Comparison of ENCODE assay signal across 16 cellular contexts in the genomic region with DNA sequence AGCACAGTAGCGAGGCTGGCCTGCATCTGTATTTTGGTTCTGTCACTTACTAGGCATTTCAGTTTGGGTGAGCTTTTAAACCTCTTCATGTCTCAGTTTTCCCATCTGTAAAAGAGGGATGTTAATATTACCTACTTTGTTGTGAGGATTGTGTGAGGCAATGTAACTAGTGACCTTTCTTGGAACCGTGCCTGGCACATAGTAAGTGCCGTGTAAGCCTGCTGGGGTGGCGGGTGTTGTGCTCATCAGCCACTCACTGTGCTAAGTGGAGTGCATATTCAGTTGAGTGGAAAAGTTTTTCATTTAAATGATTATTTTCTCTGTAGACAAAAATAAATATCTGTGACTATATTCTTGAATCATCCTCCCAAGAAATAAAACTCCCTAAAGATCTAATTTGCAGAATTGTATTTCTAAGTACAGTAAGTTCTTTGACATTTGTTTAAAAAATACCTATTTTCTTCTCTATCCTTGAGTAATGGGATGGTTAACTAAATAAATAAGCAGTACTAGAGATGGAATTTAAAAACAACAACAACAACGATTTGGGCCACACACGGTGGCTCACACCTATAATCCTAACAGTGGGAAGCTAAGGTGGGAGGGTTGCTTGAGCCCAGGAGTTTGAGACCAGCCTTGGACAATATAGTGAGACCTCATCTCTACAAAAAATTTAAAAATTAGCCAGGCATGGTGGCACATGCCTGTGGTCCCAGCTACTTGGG. TPM values are rescaled to one million over a fixed set of nuclear protein-coding genes. Genes with fewer than 3 reads are reported as not detected.
DNase-seq lines count a peak whose midpoint lies in the region; ATAC-seq, FAIRE-seq and TF ChIP-seq lines count a peak whose summit lies in the region.
"Had no signal": no experiment of that assay in that cellular context is flagged by ENCODE, and none has a peak within 500 bp of the region (broad histone marks: within the 10 kb centered on the region; RNA-seq: fewer than 3 reads in every experiment).

No MANE protein-coding gene starts in this region.

- peaks cover 2% of the 10 kb centered on the region for H3K36me3 Mint-ChIP-seq in astrocyte (ENCODE audit: low read depth, unreplicated experiment)
- peaks cover 20 to 30% of the 10 kb centered on the region in 2 donors for H3K36me3 Mint-ChIP-seq in stimulated activated naive B cell treated with anti-CD40 and anti-IgM and Interleukin-4, amounts not matched to agents 10 μg/mL and 1 μg/mL and 100 μg/mL, for 72 hours

- H3K4me3 ChIP-seq in right atrium auricular region (no peak overlapping the region), astrocyte (ENCODE audit: insufficient read depth, low read depth, low read length) (no peak overlapping the region), coronary artery (no peak overlapping the region)
- H3K4me3 ChIP-seq: suprapubic skin had no signal

- no peaks in the 10 kb centered on the region for H3K9me3 Mint-ChIP-seq in astrocyte (ENCODE audit: unreplicated experiment)
- H3K9me3 Mint-ChIP-seq in stimulated activated naive B cell treated with anti-CD40 and anti-IgM and Interleukin-4, amounts not matched to agents 10 μg/mL and 1 μg/mL and 100 μg/mL, for 72 hours = no peaks in the 10 kb centered on the region
- H3K9me3 Mint-ChIP-seq: CD8-positive, alpha-beta memory T cell had no signal

- TF ChIP-seq CTCF in right atrium auricular region (IDR thresholded peaks at IDR 0.05) (no peak), astrocyte (IDR thresholded peaks at IDR 0.05; ENCODE audit: insufficient read depth, low read depth, low read length) (no peak), coronary artery (IDR thresholded peaks at IDR 0.05) (no peak)

- H3K4me2 ChIP-seq in astrocyte (ENCODE audit: low read length) = no peak overlapping the region
- H3K4me2 ChIP-seq: SK-N-SH had no signal

- no peaks in the 10 kb centered on the region for H3K27me3 Mint-ChIP-seq in astrocyte (ENCODE audit: low read depth, unreplicated experiment)
- no peaks in the 10 kb centered on the region for H3K27me3 Mint-ChIP-seq in stimulated activated naive B cell treated with anti-CD40 and anti-IgM and Interleukin-4, amounts not matched to agents 10 μg/mL and 1 μg/mL and 100 μg/mL, for 72 hours
- H3K27me3 Mint-ChIP-seq: CD8-positive, alpha-beta memory T cell had no signal

- DNase-seq in Right ventricle myocardium inferior (ENCODE audit: missing footprints) (no peak), right atrium auricular region (ENCODE audit: low spot score) (no peak), astrocyte (ENCODE audit: low read depth) (peak; percentile 19), glomerular visceral epithelial cell (ENCODE audit: extremely low spot score) (peak; percentile 5), erythroblast (lab: John Stamatoyannopoulos, UW) (no peak), coronary artery (ENCODE audit: low spot score) (no peak)
- no peak for DNase-seq in stimulated activated naive B cell treated with anti-CD40 and anti-IgM and Interleukin-4, amounts not matched to agents 10 μg/mL and 1 μg/mL and 100 μg/mL, for 72 hours
- DNase-seq: CD8-positive, alpha-beta memory T cell; cortex of kidney; islet precursor cell; midbrain; NCI-H226; stimulated activated CD4-positive, alpha-beta T cell treated with anti-CD3 and anti-CD28 coated beads, Interleukin-4, amount 100 ng/mL, for 1 hour had no signal

- no peak overlapping the region for H3K9ac ChIP-seq in astrocyte (ENCODE audit: low read length)
- H3K9ac ChIP-seq: SK-N-SH had no signal

- H3K27me3 ChIP-seq in right atrium auricular region (no peaks in the 10 kb centered on the region), astrocyte (ENCODE audit: insufficient read depth, low read length) (no peaks in the 10 kb centered on the region)
- H3K27me3 ChIP-seq: suprapubic skin had no signal

- no peak overlapping the region for H3K27ac Mint-ChIP-seq in astrocyte (ENCODE audit: unreplicated experiment)
- peak overlapping the region; percentile 25 for H3K27ac Mint-ChIP-seq in stimulated activated naive B cell treated with anti-CD40 and anti-IgM and Interleukin-4, amounts not matched to agents 10 μg/mL and 1 μg/mL and 100 μg/mL, for 72 hours

- no peaks in the 10 kb centered on the region for H3K9me3 ChIP-seq in right atrium auricular region
- no peaks in the 10 kb centered on the region for H3K9me3 ChIP-seq in astrocyte (ENCODE audit: insufficient read depth, low read depth, low read length)
- H3K9me3 ChIP-seq: SK-N-SH, suprapubic skin had no signal

- no peak overlapping the region for H3K4me3 Mint-ChIP-seq in astrocyte (ENCODE audit: unreplicated experiment)
- H3K4me3 Mint-ChIP-seq in stimulated activated naive B cell treated with anti-CD40 and anti-IgM and Interleukin-4, amounts not matched to agents 10 μg/mL and 1 μg/mL and 100 μg/mL, for 72 hours = no peak overlapping the region
- H3K4me3 Mint-ChIP-seq: CD8-positive, alpha-beta memory T cell had no signal

- FAIRE-seq in astrocyte (lab: Jason Lieb, UNC) = peak; percentile 9

- H3K4me1 ChIP-seq in right atrium auricular region = no peaks in the 10 kb centered on the region
- H3K4me1 ChIP-seq in astrocyte (ENCODE audit: insufficient read depth, low read length) = no peaks in the 10 kb centered on the region
- H3K4me1 ChIP-seq: suprapubic skin had no signal

- H3K4me1 Mint-ChIP-seq in astrocyte (ENCODE audit: low read depth, unreplicated experiment) = peaks cover 3% of the 10 kb centered on the region
- H3K4me1 Mint-ChIP-seq in stimulated activated naive B cell treated with anti-CD40 and anti-IgM and Interleukin-4, amounts not matched to agents 10 μg/mL and 1 μg/mL and 100 μg/mL, for 72 hours = peaks cover 7 to 14% of the 10 kb centered on the region in 2 donors

- no peaks in the 10 kb centered on the region for H4K20me1 ChIP-seq in astrocyte (ENCODE audit: insufficient read depth, low read length)

- H3K36me3 ChIP-seq in right atrium auricular region (no peaks in the 10 kb centered on the region), astrocyte (ENCODE audit: insufficient read depth, low read length) (peaks cover 11% of the 10 kb centered on the region)

- no peak for TF ChIP-seq POLR2A in erythroblast (IDR thresholded peaks at IDR 0.05; ENCODE audit: low read length)

- no peak overlapping the region for H3K27ac ChIP-seq in right atrium auricular region
- no peak overlapping the region for H3K27ac ChIP-seq in astrocyte (ENCODE audit: low read depth, low read length)
- no peak overlapping the region for H3K27ac ChIP-seq in coronary artery
- H3K27ac ChIP-seq: suprapubic skin had no signal

- H3K79me2 ChIP-seq in astrocyte (ENCODE audit: insufficient read depth, low read length) = no peaks in the 10 kb centered on the region

- intact Hi-C loops in Right ventricle myocardium inferior (cut with DNase I) = loop anchor here (5.0 kb wide), 1 partner anchor 34 kb away; no protein-coding TSS in a partner anchor

- ATAC-seq in Right ventricle myocardium inferior (peak; percentile 70), HG02798 (IDR thresholded peaks at IDR 0.05; ENCODE audit: poor library complexity, unreplicated experiment) (no peak)
- no peak for ATAC-seq in stimulated activated naive B cell treated with anti-CD40 and anti-IgM and Interleukin-4, amounts not matched to agents 10 μg/mL and 1 μg/mL and 100 μg/mL, for 72 hours (replicated peaks)

- H2AFZ ChIP-seq in astrocyte (ENCODE audit: low read depth, low read length) = no peak overlapping the region

RNA-seq across cellular contexts. Expression of a gene that starts 56.7 kb away (rescaled TPM):
- total RNA-seq in Right ventricle myocardium inferior (11.8 TPM), right atrium auricular region (10 to 100 TPM in 1 of 2 donors, 1 to 10 TPM in 1; 9.9 to 10.9 TPM), astrocyte (38.2 and 40.3 TPM in 2 replicates)

Comparison
In these comparisons a context has a peak if more than half of its experiments do, and no peak if none do; other contexts are left out.
1. DNase-seq: peak in astrocyte (single experiment) and glomerular visceral epithelial cell (single experiment); none in Right ventricle myocardium inferior (single experiment), right atrium auricular region (single experiment), stimulated activated naive B cell treated with anti-CD40 and anti-IgM and Interleukin-4, amounts not matched to agents 10 μg/mL and 1 μg/mL and 100 μg/mL, for 72 hours (single experiment), erythroblast (0 of 2) and coronary artery (single experiment).